ENCODE assay signal across 1 cellular context in the genomic region with DNA sequence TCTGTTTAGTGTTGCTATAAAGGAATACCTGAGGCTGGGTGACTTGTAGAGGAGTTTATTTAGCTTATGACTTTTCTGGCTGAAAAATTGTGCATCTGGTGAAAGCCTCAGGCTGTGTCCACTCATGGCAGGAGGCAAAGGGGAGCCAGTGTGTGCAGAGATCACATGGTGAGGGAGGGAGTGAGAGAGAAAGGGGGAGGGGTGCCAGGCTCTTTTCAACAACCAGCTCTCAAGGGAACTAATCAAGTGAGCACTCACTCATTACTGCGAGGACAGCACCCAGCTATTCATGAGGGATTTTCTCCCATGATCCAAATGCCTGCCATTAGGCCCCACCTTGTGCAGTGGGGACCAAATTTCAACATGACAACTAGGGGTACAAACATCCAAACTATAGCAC.
TF ChIP-seq lines count a peak whose summit lies in the region.

No MANE protein-coding gene starts in this region.

TF ChIP-seq in GM23338, 12 proteins besides CTCF, POLR2A, EP300 and RAD21 (continued from another document):
- TF ChIP-seq, protein P1, sequence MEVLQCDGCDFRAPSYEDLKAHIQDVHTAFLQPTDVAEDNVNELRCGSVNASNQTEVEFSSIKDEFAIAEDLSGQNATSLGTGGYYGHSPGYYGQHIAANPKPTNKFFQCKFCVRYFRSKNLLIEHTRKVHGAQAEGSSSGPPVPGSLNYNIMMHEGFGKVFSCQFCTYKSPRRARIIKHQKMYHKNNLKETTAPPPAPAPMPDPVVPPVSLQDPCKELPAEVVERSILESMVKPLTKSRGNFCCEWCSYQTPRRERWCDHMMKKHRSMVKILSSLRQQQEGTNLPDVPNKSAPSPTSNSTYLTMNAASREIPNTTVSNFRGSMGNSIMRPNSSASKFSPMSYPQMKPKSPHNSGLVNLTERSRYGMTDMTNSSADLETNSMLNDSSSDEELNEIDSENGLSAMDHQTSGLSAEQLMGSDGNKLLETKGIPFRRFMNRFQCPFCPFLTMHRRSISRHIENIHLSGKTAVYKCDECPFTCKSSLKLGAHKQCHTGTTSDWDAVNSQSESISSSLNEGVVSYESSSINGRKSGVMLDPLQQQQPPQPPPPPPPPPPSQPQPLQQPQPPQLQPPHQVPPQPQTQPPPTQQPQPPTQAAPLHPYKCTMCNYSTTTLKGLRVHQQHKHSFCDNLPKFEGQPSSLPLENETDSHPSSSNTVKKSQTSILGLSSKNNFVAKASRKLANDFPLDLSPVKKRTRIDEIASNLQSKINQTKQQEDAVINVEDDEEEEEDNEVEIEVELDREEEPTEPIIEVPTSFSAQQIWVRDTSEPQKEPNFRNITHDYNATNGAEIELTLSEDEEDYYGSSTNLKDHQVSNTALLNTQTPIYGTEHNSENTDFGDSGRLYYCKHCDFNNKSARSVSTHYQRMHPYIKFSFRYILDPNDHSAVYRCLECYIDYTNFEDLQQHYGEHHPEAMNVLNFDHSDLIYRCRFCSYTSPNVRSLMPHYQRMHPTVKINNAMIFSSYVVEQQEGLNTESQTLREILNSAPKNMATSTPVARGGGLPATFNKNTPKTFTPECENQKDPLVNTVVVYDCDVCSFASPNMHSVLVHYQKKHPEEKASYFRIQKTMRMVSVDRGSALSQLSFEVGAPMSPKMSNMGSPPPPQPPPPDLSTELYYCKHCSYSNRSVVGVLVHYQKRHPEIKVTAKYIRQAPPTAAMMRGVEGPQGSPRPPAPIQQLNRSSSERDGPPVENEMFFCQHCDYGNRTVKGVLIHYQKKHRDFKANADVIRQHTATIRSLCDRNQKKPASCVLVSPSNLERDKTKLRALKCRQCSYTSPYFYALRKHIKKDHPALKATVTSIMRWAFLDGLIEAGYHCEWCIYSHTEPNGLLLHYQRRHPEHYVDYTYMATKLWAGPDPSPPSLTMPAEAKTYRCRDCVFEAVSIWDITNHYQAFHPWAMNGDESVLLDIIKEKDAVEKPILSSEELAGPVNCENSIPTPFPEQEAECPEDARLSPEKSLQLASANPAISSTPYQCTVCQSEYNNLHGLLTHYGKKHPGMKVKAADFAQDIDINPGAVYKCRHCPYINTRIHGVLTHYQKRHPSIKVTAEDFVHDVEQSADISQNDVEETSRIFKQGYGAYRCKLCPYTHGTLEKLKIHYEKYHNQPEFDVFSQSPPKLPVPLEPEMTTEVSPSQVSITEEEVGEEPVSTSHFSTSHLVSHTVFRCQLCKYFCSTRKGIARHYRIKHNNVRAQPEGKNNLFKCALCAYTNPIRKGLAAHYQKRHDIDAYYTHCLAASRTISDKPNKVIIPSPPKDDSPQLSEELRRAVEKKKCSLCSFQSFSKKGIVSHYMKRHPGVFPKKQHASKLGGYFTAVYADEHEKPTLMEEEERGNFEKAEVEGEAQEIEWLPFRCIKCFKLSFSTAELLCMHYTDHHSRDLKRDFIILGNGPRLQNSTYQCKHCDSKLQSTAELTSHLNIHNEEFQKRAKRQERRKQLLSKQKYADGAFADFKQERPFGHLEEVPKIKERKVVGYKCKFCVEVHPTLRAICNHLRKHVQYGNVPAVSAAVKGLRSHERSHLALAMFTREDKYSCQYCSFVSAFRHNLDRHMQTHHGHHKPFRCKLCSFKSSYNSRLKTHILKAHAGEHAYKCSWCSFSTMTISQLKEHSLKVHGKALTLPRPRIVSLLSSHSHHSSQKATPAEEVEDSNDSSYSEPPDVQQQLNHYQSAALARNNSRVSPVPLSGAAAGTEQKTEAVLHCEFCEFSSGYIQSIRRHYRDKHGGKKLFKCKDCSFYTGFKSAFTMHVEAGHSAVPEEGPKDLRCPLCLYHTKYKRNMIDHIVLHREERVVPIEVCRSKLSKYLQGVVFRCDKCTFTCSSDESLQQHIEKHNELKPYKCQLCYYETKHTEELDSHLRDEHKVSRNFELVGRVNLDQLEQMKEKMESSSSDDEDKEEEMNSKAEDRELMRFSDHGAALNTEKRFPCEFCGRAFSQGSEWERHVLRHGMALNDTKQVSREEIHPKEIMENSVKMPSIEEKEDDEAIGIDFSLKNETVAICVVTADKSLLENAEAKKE (CRISPR knock-in tag; IDR thresholded peaks at IDR 0.05): no peak
- TF ChIP-seq, protein P2, sequence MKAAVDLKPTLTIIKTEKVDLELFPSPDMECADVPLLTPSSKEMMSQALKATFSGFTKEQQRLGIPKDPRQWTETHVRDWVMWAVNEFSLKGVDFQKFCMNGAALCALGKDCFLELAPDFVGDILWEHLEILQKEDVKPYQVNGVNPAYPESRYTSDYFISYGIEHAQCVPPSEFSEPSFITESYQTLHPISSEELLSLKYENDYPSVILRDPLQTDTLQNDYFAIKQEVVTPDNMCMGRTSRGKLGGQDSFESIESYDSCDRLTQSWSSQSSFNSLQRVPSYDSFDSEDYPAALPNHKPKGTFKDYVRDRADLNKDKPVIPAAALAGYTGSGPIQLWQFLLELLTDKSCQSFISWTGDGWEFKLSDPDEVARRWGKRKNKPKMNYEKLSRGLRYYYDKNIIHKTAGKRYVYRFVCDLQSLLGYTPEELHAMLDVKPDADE (IDR thresholded peaks at IDR 0.05): no peak
- no peak for TF ChIP-seq NANOG (IDR thresholded peaks at IDR 0.05; ENCODE audit: borderline replicate concordance)
- TF ChIP-seq, protein P3, sequence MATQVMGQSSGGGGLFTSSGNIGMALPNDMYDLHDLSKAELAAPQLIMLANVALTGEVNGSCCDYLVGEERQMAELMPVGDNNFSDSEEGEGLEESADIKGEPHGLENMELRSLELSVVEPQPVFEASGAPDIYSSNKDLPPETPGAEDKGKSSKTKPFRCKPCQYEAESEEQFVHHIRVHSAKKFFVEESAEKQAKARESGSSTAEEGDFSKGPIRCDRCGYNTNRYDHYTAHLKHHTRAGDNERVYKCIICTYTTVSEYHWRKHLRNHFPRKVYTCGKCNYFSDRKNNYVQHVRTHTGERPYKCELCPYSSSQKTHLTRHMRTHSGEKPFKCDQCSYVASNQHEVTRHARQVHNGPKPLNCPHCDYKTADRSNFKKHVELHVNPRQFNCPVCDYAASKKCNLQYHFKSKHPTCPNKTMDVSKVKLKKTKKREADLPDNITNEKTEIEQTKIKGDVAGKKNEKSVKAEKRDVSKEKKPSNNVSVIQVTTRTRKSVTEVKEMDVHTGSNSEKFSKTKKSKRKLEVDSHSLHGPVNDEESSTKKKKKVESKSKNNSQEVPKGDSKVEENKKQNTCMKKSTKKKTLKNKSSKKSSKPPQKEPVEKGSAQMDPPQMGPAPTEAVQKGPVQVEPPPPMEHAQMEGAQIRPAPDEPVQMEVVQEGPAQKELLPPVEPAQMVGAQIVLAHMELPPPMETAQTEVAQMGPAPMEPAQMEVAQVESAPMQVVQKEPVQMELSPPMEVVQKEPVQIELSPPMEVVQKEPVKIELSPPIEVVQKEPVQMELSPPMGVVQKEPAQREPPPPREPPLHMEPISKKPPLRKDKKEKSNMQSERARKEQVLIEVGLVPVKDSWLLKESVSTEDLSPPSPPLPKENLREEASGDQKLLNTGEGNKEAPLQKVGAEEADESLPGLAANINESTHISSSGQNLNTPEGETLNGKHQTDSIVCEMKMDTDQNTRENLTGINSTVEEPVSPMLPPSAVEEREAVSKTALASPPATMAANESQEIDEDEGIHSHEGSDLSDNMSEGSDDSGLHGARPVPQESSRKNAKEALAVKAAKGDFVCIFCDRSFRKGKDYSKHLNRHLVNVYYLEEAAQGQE (IDR thresholded peaks at IDR 0.05; ENCODE audit: unreplicated experiment): no peak
- no peak for TF ChIP-seq POLR2AphosphoS5 (IDR thresholded peaks at IDR 0.05; ENCODE audit: low read depth)
- TF ChIP-seq EZH2phosphoT487 (IDR thresholded peaks at IDR 0.05; ENCODE audit: unreplicated experiment): no peak
- TF ChIP-seq JUNB (IDR thresholded peaks at IDR 0.05; ENCODE audit: unreplicated experiment): no peak
- TF ChIP-seq STAT1 (IDR thresholded peaks at IDR 0.05; ENCODE audit: unreplicated experiment): no peak
- no peak for TF ChIP-seq ZNF331 (CRISPR knock-in tag; IDR thresholded peaks at IDR 0.05; ENCODE audit: low read depth)
